Comparison of ENCODE assay signal across 1 cellular context in the genomic region with DNA sequence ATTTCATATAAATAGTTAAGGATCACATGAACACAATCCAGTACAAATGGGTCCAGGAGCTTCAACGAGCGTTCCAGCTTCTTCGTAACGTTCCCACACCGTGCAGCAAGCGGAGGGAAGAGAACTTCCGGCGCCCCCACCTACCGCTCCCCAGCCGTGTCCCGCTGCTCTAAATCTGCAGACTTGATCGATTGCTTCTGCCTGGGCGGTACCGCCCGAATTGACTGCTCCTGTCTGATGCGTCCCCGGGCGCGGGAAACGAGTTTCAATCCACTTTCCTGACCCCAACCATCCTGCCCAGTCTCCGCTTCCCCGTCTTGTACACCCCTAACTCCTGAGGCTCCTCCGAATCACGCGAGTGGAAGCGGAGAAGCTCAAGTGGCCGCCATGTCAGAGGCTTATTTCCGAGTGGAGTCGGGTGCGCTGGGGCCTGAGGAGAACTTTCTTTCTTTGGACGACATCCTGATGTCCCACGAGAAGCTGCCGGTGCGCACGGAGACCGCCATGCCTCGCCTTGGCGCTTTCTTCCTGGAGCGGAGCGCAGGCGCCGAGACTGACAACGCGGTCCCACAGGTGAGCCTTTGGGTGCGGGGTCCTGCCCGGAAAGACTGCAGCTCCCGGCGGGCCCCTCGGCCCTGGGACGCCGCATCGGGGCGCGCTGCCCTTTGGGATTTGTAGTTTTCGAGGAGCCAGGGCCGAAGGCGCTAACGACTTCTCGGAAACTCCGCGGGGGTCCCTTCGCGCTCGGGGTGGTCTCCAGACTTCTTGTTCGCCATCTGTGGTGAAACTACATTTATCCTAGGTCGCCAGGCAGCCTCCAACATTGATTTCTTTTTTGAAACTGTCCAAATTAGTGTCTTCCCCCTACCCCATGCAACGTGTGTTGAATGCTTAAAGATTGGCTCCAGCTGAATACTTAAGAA.
TF ChIP-seq lines count a peak whose summit lies in the region.

A gene (plus strand): TSS at position 257 of the 923 bp plus-strand sequence. CDS start 131 bp downstream, at position 388.

TF ChIP-seq in GM12878, 131 proteins besides CTCF, POLR2A, EP300 and RAD21 (continued from another document and continues in another):
- TF ChIP-seq, protein P1, sequence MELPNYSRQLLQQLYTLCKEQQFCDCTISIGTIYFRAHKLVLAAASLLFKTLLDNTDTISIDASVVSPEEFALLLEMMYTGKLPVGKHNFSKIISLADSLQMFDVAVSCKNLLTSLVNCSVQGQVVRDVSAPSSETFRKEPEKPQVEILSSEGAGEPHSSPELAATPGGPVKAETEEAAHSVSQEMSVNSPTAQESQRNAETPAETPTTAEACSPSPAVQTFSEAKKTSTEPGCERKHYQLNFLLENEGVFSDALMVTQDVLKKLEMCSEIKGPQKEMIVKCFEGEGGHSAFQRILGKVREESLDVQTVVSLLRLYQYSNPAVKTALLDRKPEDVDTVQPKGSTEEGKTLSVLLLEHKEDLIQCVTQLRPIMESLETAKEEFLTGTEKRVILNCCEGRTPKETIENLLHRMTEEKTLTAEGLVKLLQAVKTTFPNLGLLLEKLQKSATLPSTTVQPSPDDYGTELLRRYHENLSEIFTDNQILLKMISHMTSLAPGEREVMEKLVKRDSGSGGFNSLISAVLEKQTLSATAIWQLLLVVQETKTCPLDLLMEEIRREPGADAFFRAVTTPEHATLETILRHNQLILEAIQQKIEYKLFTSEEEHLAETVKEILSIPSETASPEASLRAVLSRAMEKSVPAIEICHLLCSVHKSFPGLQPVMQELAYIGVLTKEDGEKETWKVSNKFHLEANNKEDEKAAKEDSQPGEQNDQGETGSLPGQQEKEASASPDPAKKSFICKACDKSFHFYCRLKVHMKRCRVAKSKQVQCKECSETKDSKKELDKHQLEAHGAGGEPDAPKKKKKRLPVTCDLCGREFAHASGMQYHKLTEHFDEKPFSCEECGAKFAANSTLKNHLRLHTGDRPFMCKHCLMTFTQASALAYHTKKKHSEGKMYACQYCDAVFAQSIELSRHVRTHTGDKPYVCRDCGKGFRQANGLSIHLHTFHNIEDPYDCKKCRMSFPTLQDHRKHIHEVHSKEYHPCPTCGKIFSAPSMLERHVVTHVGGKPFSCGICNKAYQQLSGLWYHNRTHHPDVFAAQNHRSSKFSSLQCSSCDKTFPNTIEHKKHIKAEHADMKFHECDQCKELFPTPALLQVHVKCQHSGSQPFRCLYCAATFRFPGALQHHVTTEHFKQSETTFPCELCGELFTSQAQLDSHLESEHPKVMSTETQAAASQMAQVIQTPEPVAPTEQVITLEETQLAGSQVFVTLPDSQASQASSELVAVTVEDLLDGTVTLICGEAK (IDR thresholded peaks at IDR 0.05; ENCODE audit: borderline replicate concordance), result peak; percentile 66
- TF ChIP-seq, protein P2, sequence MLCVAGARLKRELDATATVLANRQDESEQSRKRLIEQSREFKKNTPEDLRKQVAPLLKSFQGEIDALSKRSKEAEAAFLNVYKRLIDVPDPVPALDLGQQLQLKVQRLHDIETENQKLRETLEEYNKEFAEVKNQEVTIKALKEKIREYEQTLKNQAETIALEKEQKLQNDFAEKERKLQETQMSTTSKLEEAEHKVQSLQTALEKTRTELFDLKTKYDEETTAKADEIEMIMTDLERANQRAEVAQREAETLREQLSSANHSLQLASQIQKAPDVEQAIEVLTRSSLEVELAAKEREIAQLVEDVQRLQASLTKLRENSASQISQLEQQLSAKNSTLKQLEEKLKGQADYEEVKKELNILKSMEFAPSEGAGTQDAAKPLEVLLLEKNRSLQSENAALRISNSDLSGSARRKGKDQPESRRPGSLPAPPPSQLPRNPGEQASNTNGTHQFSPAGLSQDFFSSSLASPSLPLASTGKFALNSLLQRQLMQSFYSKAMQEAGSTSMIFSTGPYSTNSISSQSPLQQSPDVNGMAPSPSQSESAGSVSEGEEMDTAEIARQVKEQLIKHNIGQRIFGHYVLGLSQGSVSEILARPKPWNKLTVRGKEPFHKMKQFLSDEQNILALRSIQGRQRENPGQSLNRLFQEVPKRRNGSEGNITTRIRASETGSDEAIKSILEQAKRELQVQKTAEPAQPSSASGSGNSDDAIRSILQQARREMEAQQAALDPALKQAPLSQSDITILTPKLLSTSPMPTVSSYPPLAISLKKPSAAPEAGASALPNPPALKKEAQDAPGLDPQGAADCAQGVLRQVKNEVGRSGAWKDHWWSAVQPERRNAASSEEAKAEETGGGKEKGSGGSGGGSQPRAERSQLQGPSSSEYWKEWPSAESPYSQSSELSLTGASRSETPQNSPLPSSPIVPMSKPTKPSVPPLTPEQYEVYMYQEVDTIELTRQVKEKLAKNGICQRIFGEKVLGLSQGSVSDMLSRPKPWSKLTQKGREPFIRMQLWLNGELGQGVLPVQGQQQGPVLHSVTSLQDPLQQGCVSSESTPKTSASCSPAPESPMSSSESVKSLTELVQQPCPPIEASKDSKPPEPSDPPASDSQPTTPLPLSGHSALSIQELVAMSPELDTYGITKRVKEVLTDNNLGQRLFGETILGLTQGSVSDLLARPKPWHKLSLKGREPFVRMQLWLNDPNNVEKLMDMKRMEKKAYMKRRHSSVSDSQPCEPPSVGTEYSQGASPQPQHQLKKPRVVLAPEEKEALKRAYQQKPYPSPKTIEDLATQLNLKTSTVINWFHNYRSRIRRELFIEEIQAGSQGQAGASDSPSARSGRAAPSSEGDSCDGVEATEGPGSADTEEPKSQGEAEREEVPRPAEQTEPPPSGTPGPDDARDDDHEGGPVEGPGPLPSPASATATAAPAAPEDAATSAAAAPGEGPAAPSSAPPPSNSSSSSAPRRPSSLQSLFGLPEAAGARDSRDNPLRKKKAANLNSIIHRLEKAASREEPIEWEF (IDR thresholded peaks at IDR 0.05; ENCODE audit: insufficient replicate concordance, low read depth, low read length), result peak; percentile 98
- TF ChIP-seq ASH2L (IDR thresholded peaks at IDR 0.05; ENCODE audit: borderline replicate concordance, low read depth), result peak; percentile 98
- TF ChIP-seq, protein P3, sequence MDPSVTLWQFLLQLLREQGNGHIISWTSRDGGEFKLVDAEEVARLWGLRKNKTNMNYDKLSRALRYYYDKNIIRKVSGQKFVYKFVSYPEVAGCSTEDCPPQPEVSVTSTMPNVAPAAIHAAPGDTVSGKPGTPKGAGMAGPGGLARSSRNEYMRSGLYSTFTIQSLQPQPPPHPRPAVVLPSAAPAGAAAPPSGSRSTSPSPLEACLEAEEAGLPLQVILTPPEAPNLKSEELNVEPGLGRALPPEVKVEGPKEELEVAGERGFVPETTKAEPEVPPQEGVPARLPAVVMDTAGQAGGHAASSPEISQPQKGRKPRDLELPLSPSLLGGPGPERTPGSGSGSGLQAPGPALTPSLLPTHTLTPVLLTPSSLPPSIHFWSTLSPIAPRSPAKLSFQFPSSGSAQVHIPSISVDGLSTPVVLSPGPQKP (IDR thresholded peaks at IDR 0.05; ENCODE audit: low read depth, low read length), result peak; percentile 83
- peak; percentile 89 for TF ChIP-seq NBN (IDR thresholded peaks at IDR 0.05)
- peak; percentile 94 for TF ChIP-seq HCFC1 (IDR thresholded peaks at IDR 0.05; ENCODE audit: low read length)
- TF ChIP-seq CREM (IDR thresholded peaks at IDR 0.05; ENCODE audit: low read depth), result peak; percentile 90
- peak; percentile 98 for TF ChIP-seq IKZF1 (conservative IDR thresholded peaks at IDR 0.05)
- peak; percentile 7; the same call in 1 of the 2 replicates for TF ChIP-seq STAT1 (conservative IDR thresholded peaks at IDR 0.05)
- TF ChIP-seq, protein P4, sequence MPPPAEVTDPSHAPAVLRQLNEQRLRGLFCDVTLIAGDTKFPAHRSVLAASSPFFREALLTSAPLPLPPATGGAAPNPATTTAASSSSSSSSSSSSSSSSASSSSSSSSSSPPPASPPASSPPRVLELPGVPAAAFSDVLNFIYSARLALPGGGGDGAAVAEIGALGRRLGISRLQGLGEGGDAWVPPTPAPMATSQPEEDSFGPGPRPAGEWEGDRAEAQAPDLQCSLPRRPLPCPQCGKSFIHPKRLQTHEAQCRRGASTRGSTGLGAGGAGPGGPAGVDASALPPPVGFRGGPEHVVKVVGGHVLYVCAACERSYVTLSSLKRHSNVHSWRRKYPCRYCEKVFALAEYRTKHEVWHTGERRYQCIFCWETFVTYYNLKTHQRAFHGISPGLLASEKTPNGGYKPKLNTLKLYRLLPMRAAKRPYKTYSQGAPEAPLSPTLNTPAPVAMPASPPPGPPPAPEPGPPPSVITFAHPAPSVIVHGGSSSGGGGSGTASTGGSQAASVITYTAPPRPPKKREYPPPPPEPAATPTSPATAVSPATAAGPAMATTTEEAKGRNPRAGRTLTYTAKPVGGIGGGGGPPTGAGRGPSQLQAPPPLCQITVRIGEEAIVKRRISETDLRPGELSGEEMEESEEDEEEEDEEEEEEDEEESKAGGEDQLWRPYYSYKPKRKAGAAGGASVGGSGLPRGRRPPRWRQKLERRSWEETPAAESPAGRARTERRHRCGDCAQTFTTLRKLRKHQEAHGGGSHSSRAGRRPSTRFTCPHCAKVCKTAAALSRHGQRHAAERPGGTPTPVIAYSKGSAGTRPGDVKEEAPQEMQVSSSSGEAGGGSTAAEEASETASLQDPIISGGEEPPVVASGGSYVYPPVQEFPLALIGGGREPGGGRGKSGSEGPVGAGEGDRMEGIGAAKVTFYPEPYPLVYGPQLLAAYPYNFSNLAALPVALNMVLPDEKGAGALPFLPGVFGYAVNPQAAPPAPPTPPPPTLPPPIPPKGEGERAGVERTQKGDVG (CRISPR knock-in tag; IDR thresholded peaks at IDR 0.05), result no peak
- TF ChIP-seq NR2C2 (IDR thresholded peaks at IDR 0.05; ENCODE audit: borderline replicate concordance, control insufficient read depth, insufficient read length, low read depth), result peak; percentile 80
- TF ChIP-seq RB1 (IDR thresholded peaks at IDR 0.05; ENCODE audit: borderline replicate concordance), result peak; percentile 100
- TF ChIP-seq GABPA (IDR thresholded peaks at IDR 0.05; ENCODE audit: low read depth), result peak; percentile 67
- TF ChIP-seq, protein P5, sequence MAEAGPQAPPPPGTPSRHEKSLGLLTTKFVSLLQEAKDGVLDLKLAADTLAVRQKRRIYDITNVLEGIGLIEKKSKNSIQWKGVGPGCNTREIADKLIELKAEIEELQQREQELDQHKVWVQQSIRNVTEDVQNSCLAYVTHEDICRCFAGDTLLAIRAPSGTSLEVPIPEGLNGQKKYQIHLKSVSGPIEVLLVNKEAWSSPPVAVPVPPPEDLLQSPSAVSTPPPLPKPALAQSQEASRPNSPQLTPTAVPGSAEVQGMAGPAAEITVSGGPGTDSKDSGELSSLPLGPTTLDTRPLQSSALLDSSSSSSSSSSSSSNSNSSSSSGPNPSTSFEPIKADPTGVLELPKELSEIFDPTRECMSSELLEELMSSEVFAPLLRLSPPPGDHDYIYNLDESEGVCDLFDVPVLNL (IDR thresholded peaks at IDR 0.05; ENCODE audit: low read depth, low read length), result peak; percentile 94
- 0 out of 2 replicates have a peak, but pooled peaks have one; percentile 34 for TF ChIP-seq TCF12 (IDR thresholded peaks at IDR 0.05; ENCODE audit: low read depth, low read length)
- peak; percentile 56 for TF ChIP-seq RELA (IDR thresholded peaks at IDR 0.05; ENCODE audit: borderline replicate concordance, partially characterized antibody)
- TF ChIP-seq, protein P6, sequence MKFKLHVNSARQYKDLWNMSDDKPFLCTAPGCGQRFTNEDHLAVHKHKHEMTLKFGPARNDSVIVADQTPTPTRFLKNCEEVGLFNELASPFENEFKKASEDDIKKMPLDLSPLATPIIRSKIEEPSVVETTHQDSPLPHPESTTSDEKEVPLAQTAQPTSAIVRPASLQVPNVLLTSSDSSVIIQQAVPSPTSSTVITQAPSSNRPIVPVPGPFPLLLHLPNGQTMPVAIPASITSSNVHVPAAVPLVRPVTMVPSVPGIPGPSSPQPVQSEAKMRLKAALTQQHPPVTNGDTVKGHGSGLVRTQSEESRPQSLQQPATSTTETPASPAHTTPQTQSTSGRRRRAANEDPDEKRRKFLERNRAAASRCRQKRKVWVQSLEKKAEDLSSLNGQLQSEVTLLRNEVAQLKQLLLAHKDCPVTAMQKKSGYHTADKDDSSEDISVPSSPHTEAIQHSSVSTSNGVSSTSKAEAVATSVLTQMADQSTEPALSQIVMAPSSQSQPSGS (IDR thresholded peaks at IDR 0.05; ENCODE audit: low read length), result no peak
- TF ChIP-seq, protein P7, sequence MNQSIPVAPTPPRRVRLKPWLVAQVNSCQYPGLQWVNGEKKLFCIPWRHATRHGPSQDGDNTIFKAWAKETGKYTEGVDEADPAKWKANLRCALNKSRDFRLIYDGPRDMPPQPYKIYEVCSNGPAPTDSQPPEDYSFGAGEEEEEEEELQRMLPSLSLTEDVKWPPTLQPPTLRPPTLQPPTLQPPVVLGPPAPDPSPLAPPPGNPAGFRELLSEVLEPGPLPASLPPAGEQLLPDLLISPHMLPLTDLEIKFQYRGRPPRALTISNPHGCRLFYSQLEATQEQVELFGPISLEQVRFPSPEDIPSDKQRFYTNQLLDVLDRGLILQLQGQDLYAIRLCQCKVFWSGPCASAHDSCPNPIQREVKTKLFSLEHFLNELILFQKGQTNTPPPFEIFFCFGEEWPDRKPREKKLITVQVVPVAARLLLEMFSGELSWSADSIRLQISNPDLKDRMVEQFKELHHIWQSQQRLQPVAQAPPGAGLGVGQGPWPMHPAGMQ (IDR thresholded peaks at IDR 0.05; ENCODE audit: borderline replicate concordance), result no peak
- TF ChIP-seq, protein P8, sequence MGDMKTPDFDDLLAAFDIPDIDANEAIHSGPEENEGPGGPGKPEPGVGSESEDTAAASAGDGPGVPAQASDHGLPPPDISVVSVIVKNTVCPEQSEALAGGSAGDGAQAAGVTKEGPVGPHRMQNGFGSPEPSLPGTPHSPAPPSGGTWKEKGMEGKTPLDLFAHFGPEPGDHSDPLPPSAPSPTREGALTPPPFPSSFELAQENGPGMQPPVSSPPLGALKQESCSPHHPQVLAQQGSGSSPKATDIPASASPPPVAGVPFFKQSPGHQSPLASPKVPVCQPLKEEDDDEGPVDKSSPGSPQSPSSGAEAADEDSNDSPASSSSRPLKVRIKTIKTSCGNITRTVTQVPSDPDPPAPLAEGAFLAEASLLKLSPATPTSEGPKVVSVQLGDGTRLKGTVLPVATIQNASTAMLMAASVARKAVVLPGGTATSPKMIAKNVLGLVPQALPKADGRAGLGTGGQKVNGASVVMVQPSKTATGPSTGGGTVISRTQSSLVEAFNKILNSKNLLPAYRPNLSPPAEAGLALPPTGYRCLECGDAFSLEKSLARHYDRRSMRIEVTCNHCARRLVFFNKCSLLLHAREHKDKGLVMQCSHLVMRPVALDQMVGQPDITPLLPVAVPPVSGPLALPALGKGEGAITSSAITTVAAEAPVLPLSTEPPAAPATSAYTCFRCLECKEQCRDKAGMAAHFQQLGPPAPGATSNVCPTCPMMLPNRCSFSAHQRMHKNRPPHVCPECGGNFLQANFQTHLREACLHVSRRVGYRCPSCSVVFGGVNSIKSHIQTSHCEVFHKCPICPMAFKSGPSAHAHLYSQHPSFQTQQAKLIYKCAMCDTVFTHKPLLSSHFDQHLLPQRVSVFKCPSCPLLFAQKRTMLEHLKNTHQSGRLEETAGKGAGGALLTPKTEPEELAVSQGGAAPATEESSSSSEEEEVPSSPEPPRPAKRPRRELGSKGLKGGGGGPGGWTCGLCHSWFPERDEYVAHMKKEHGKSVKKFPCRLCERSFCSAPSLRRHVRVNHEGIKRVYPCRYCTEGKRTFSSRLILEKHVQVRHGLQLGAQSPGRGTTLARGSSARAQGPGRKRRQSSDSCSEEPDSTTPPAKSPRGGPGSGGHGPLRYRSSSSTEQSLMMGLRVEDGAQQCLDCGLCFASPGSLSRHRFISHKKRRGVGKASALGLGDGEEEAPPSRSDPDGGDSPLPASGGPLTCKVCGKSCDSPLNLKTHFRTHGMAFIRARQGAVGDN (IDR thresholded peaks at IDR 0.05), result 0 out of 2 replicates have a peak, but pooled peaks have one; percentile 2
- TF ChIP-seq ZSCAN29 (IDR thresholded peaks at IDR 0.05), result peak; percentile 86; the same call in 1 of the 2 replicates
- TF ChIP-seq EED (IDR thresholded peaks at IDR 0.05; ENCODE audit: low read depth), result no peak
